In genomic region chr1:182604835-182605164, GRCh38 we compare ENCODE assay signal across 10 cellular contexts. TPM values are rescaled to one million over a fixed set of nuclear protein-coding genes. Genes with fewer than 3 reads are reported as not detected.
DNase-seq lines count a peak whose midpoint lies in the region; ATAC-seq, FAIRE-seq and TF ChIP-seq lines count a peak whose summit lies in the region.
"Had no signal": no experiment of that assay in that cellular context is flagged by ENCODE, and none has a peak within 500 bp of the region (broad histone marks: within the 10 kb centered on the region; RNA-seq: fewer than 3 reads in every experiment).

No MANE protein-coding gene starts in this region.

- no peak overlapping the region for H2AK5ac ChIP-seq in neuronal stem cell (ENCODE audit: low read depth, low read length)

- no peak overlapping the region for H4K91ac ChIP-seq in neuronal stem cell (ENCODE audit: low read depth, low read length, poor library complexity)

- H3K36me3 ChIP-seq in CD4-positive, alpha-beta memory T cell (ENCODE audit: insufficient read depth, low read length): peaks cover under 1% of the 10 kb centered on the region
- H3K36me3 ChIP-seq in colonic mucosa (no peaks in the 10 kb centered on the region), neuronal stem cell (replicated peaks in 1 of 2; ENCODE audit: control insufficient read depth in 2 of 2, insufficient read depth in 2 of 2, low read length in 2 of 2) (peaks cover 0 to 14% of the 10 kb centered on the region in 2 donors)
- H3K36me3 ChIP-seq: WERI-Rb-1 had no signal

- H3K27me3 ChIP-seq in CD4-positive, alpha-beta memory T cell (ENCODE audit: insufficient read depth, low read length): no peaks in the 10 kb centered on the region
- H3K27me3 ChIP-seq in colonic mucosa: no peaks in the 10 kb centered on the region
- H3K27me3 ChIP-seq in neuronal stem cell (ENCODE audit: control insufficient read depth in 3 of 3, insufficient read depth in 3 of 3, low read depth in 1 of 3, low read length in 3 of 3): peaks cover 0 to 11% (median 0%) of the 10 kb centered on the region in 3 experiments

- H3K27ac Mint-ChIP-seq in CD4-positive, alpha-beta memory T cell: peak overlapping the region in 5 of 7 donors; percentile 36 to 95 (median 73)
- no peak overlapping the region for H3K27ac Mint-ChIP-seq in HFFc6
- H3K27ac Mint-ChIP-seq: activated naive CD4-positive, alpha-beta T cell treated with anti-CD3 and anti-CD28 coated beads for 36 hours had no signal

- no peak overlapping the region for H3K23ac ChIP-seq in neuronal stem cell (ENCODE audit: low read depth, low read length, poor library complexity)

- H3K79me1 ChIP-seq in neuronal stem cell (ENCODE audit: low read depth, low read length): peaks cover 14% of the 10 kb centered on the region

- no peak overlapping the region for H2BK5ac ChIP-seq in neuronal stem cell (ENCODE audit: low read length)

- CTCF ChIA-PET in CD4-positive, alpha-beta memory T cell (lab: Charles Lee; ENCODE audit: partially characterized antibody): interaction anchor here (1.1 to 16.0 kb wide), 5 partner anchors 10 to 524 kb away, joined by 3 to 707 read pairs (median 14); partner anchors contain the start of gene NPL

- H3K9ac ChIP-seq in colonic mucosa (ENCODE audit: low read depth in 2 of 2, low read length in 2 of 2) (peak overlapping the region; percentile 41 to 52), neuronal stem cell (ENCODE audit: low read depth, low read length, poor library complexity) (no peak overlapping the region)

- intact Hi-C loops in CD4-positive, alpha-beta memory T cell (cut with micrococcal nuclease): loop anchor here (1.0 to 10.0 kb wide), 10 partner anchors 9 to 1030 kb away; partner anchors contain the start of genes ARPC5, DHX9, GLUL and NPL
- intact Hi-C loops in colonic mucosa (cut with DNase I): no loop called here

- no peaks in the 10 kb centered on the region for H3K9me3 ChIP-seq in CD4-positive, alpha-beta memory T cell (ENCODE audit: control insufficient read depth in 1 of 2, low read length in 2 of 2)
- no peaks in the 10 kb centered on the region for H3K9me3 ChIP-seq in colonic mucosa
- H3K9me3 ChIP-seq in neuronal stem cell (replicated peaks in 1 of 2; ENCODE audit: control insufficient read depth in 2 of 2, insufficient read depth in 1 of 2, low read depth in 1 of 2, low read length in 2 of 2): no peaks in the 10 kb centered on the region

- H3K27ac ChIP-seq in CD4-positive, alpha-beta memory T cell (ENCODE audit: low read depth, low read length): no peak overlapping the region
- H3K27ac ChIP-seq in colonic mucosa (no peak overlapping the region), neuronal stem cell (replicated peaks; ENCODE audit: low read length) (no peak overlapping the region)
- H3K27ac ChIP-seq: WERI-Rb-1 had no signal

- H2AFZ ChIP-seq in neuronal stem cell (ENCODE audit: low read length): no peak overlapping the region

- H3K27me3 Mint-ChIP-seq in CD4-positive, alpha-beta memory T cell: no peaks in the 10 kb centered on the region
- H3K27me3 Mint-ChIP-seq in HFFc6 (ENCODE audit: insufficient read depth): no peaks in the 10 kb centered on the region; the same call in none of the 2 replicates

- H3K4me3 Mint-ChIP-seq in CD4-positive, alpha-beta memory T cell: peak overlapping the region in 7 of 8 donors; percentile 81 to 91 (median 85)
- peak overlapping the region; percentile 84 for H3K4me3 Mint-ChIP-seq in HFFc6
- H3K4me3 Mint-ChIP-seq: activated naive CD4-positive, alpha-beta T cell treated with anti-CD3 and anti-CD28 coated beads for 36 hours had no signal

- POLR2A ChIA-PET in CD4-positive, alpha-beta memory T cell (lab: Charles Lee; ENCODE audit: partially characterized antibody): interaction anchor here (0.8 to 5.4 kb wide), 8 partner anchors 9 to 236 kb away, joined by 3 to 77 read pairs (median 4); partner anchors contain the start of gene RNASEL

- H2BK15ac ChIP-seq in neuronal stem cell (ENCODE audit: low read length): no peak overlapping the region

- H2BK12ac ChIP-seq in neuronal stem cell (ENCODE audit: low read length): no peak overlapping the region

- no peaks in the 10 kb centered on the region for H3K9me3 Mint-ChIP-seq in CD4-positive, alpha-beta memory T cell
- no peaks in the 10 kb centered on the region for H3K9me3 Mint-ChIP-seq in HFFc6
- H3K9me3 Mint-ChIP-seq: activated naive CD4-positive, alpha-beta T cell treated with anti-CD3 and anti-CD28 coated beads for 36 hours had no signal

- no peak for ATAC-seq in HG02981 (IDR thresholded peaks at IDR 0.05; ENCODE audit: unreplicated experiment)
- ATAC-seq in HG03097 (IDR thresholded peaks at IDR 0.05; ENCODE audit: low FRiP score, unreplicated experiment): no peak

- no CpG with 5 or more reads among the region's 3 CpGs for WGBS in neuronal stem cell (ENCODE audit: extremely low coverage in 2 of 2, insufficient read length in 2 of 2, insufficient replicate concordance in 1 of 2), 2 donors

- H2BK120ac ChIP-seq in neuronal stem cell (ENCODE audit: low read depth, low read length): no peak overlapping the region

- H3K4me1 ChIP-seq in CD4-positive, alpha-beta memory T cell (ENCODE audit: insufficient read depth, low read length): peaks cover 41% of the 10 kb centered on the region
- no peaks in the 10 kb centered on the region for H3K4me1 ChIP-seq in colonic mucosa
- peaks cover 15 to 20% of the 10 kb centered on the region in 2 donors for H3K4me1 ChIP-seq in neuronal stem cell (ENCODE audit: control insufficient read depth in 2 of 2, insufficient read depth in 1 of 2, low read depth in 1 of 2, low read length in 2 of 2)

- peak overlapping the region in 1 of 2 donors; percentile 39 for H3K4me3 ChIP-seq in CD4-positive, alpha-beta memory T cell (ENCODE audit: low read length in 2 of 2)
- H3K4me3 ChIP-seq in colonic mucosa (no peak overlapping the region), neuronal stem cell (ENCODE audit: low read length in 2 of 2) (no peak overlapping the region)

- peaks cover 1 to 4% of the 10 kb centered on the region in 2 donors for H3K36me3 Mint-ChIP-seq in CD4-positive, alpha-beta memory T cell
- no peaks in the 10 kb centered on the region for H3K36me3 Mint-ChIP-seq in HFFc6 (ENCODE audit: low read depth)

- FAIRE-seq in urothelium cell line (lab: Jason Lieb, UNC): no peak

- no peak overlapping the region for H3K4ac ChIP-seq in neuronal stem cell (ENCODE audit: low read length)

- no peak overlapping the region for H3K14ac ChIP-seq in neuronal stem cell (ENCODE audit: low read length)

- TF ChIP-seq CTCF in HFFc6 (IDR thresholded peaks at IDR 0.05) (no peak), colonic mucosa (IDR thresholded peaks at IDR 0.05) (no peak)

- H3K4me2 ChIP-seq in neuronal stem cell (ENCODE audit: insufficient read depth, low read length, poor library complexity, severe bottlenecking): no peak overlapping the region

- peaks cover 0 to 20% (median 12%) of the 10 kb centered on the region in 4 donors for H3K4me1 Mint-ChIP-seq in CD4-positive, alpha-beta memory T cell
- H3K4me1 Mint-ChIP-seq in HFFc6 (ENCODE audit: low read depth): peaks cover 46% of the 10 kb centered on the region

- no peak for DNase-seq in CD4-positive, alpha-beta memory T cell
- DNase-seq in HFFc6: no peak
- no peak for DNase-seq in colonic mucosa
- no peak for DNase-seq in neuronal stem cell (ENCODE audit: low spot score)
- no peak for DNase-seq in NCI-H2171 (lab: John Stamatoyannopoulos, UW)
- no peak for DNase-seq in urothelium cell line (ENCODE audit: low spot score)
- DNase-seq: WERI-Rb-1 had no signal

- H3K18ac ChIP-seq in neuronal stem cell (ENCODE audit: low read length): peak overlapping the region; percentile 53

- H4K8ac ChIP-seq in neuronal stem cell (ENCODE audit: low read depth, low read length): no peak overlapping the region

RNA-seq across cellular contexts. Expression of gene RGS16, which starts 0.6 kb away (rescaled TPM):
- total RNA-seq in CD4-positive, alpha-beta memory T cell: 1 to 10 TPM; 1.3 to 1.4 TPM
- polyA plus RNA-seq in CD4-positive, alpha-beta memory T cell: 1 to 10 TPM; 2.8 to 3.7 TPM
- under 1 TPM; 0.31 to 0.59 (median 0.39) TPM for total RNA-seq in HFFc6 (2021; fragmentation: NEBNext Ultra II Directional; extraction: Animal tissue kit (Norgen Biotek cat#: 25700))
- total RNA-seq in colonic mucosa: 1 to 10 TPM in 1 of 2 donors, under 1 TPM in 1; 0.77 to 1.6 TPM
- 17.7 TPM for polyA plus RNA-seq in neuronal stem cell (2013, experiment 1 of 2)
- 17.6 TPM for polyA plus RNA-seq in neuronal stem cell (2013, experiment 2 of 2)

RNA-seq across cellular contexts. Expression of gene RNASEL, which starts 15.7 kb away (rescaled TPM):
- total RNA-seq in CD4-positive, alpha-beta memory T cell: 10 to 100 TPM; 33.9 to 35.4 TPM
- polyA plus RNA-seq in CD4-positive, alpha-beta memory T cell: 10 to 100 TPM in 1 of 2 donors, 1 to 10 TPM in 1; 4.5 to 11.6 TPM
- total RNA-seq in HFFc6 (2021; fragmentation: NEBNext Ultra II Directional; extraction: Animal tissue kit (Norgen Biotek cat#: 25700)): 1 to 10 TPM; 3.6 to 4.1 (median 3.8) TPM
- total RNA-seq in colonic mucosa: 10 to 100 TPM; 16.2 to 19.5 TPM
- polyA plus RNA-seq in neuronal stem cell (2013, experiment 1 of 2): 1.4 TPM
- 1.5 TPM for polyA plus RNA-seq in neuronal stem cell (2013, experiment 2 of 2)
